13 cellular contexts compared by ENCODE assay signal in genomic region chr19:15421726-15422260, GRCh38. TPM values are rescaled to one million over a fixed set of nuclear protein-coding genes. Genes with fewer than 3 reads are reported as not detected.
DNase-seq lines count a peak whose midpoint lies in the region; ATAC-seq and TF ChIP-seq lines count a peak whose summit lies in the region.
"Had no signal": no experiment of that assay in that cellular context is flagged by ENCODE, and none has a peak within 500 bp of the region (broad histone marks: within the 10 kb centered on the region; RNA-seq: fewer than 3 reads in every experiment).

No MANE protein-coding gene starts in this region.

- DNase-seq in NCI-H2171 treated with DMSO at 0.1 percent for 48 hours (lab: John Stamatoyannopoulos, UW): peak; percentile 27
- DNase-seq in NCI-H2171 (lab: John Stamatoyannopoulos, UW): no peak
- DNase-seq in hippocampal formation (lab: John Stamatoyannopoulos, UW): peak; percentile 64 to 82
- DNase-seq in thoracic aorta (ENCODE audit: low spot score): no peak
- no peak for DNase-seq in DMS153 (lab: John Stamatoyannopoulos, UW)
- DNase-seq: activated CD8-positive, alpha-beta memory T cell treated with anti-CD3 and anti-CD28 coated beads for 24 hours; mucosa of descending colon; stimulated activated CD4-positive, alpha-beta T cell treated with anti-CD3 and anti-CD28 coated beads, Interleukin-1b, Interleukin-23, amount 100 ng/mL, for 48 hours; T-cell; trophoblast cell had no signal

- no peak overlapping the region for H3K4me3 ChIP-seq in thoracic aorta
- H3K4me3 ChIP-seq: mucosa of descending colon had no signal

- no peaks in the 10 kb centered on the region for H3K27me3 ChIP-seq in thoracic aorta (replicated peaks; ENCODE audit: insufficient read depth)

- H3K36me3 ChIP-seq in thoracic aorta: peaks cover 42% of the 10 kb centered on the region

- H3K9me3 ChIP-seq in thoracic aorta: no peaks in the 10 kb centered on the region

- no peak for TF ChIP-seq CTCF in thoracic aorta (IDR thresholded peaks at IDR 0.05)

- H3K27ac ChIP-seq in thoracic aorta: peak overlapping the region; percentile 53 to 62
- H3K27ac ChIP-seq: 22Rv1 had no signal

- no peak for ATAC-seq in thoracic aorta (ENCODE audit: insufficient number of reproducible peaks, low FRiP score, low read depth)
- ATAC-seq in HG03342 (IDR thresholded peaks at IDR 0.05; ENCODE audit: unreplicated experiment): no peak
- ATAC-seq: mucosa of descending colon, T-cell had no signal

- H3K4me1 ChIP-seq in thoracic aorta (ENCODE audit: control insufficient read depth in 1 of 2, low read depth in 2 of 2): peaks cover 11 to 33% of the 10 kb centered on the region in 2 donors

RNA-seq across cellular contexts. Expression of gene AKAP8L, which starts 3.0 kb away (rescaled TPM):
- 100 to 1,000 TPM; 163 to 247 TPM for total RNA-seq in thoracic aorta

RNA-seq across cellular contexts. Expression of gene WIZ, which starts 28.0 kb away (rescaled TPM):
- total RNA-seq in thoracic aorta: 10 to 100 TPM; 37.8 to 45.3 TPM

RNA-seq across cellular contexts. Expression of gene AKAP8, which starts 42.2 kb away (rescaled TPM):
- total RNA-seq in thoracic aorta: 10 to 100 TPM; 18.7 to 54.9 TPM

RNA-seq across cellular contexts. Expression of gene RASAL3, which starts 42.6 kb away (rescaled TPM):
- total RNA-seq in thoracic aorta: 1 to 10 TPM; 4.1 to 5.1 TPM
- total RNA-seq: fibroblast of villous mesenchyme had no signal

RNA-seq across cellular contexts. Expression of gene PGLYRP2, which starts 57.5 kb away (rescaled TPM):
- not detected for total RNA-seq in thoracic aorta
- total RNA-seq: fibroblast of villous mesenchyme, mucosa of descending colon had no signal

Comparison
In these comparisons a context has a peak if more than half of its experiments do, and no peak if none do; other contexts are left out.
1. DNase-seq: peak in NCI-H2171 treated with DMSO at 0.1 percent for 48 hours (single experiment) and hippocampal formation (2 of 2); none in NCI-H2171 (single experiment), thoracic aorta (single experiment) and DMS153 (single experiment).